Comparison of ENCODE assay signal across 14 cellular contexts in genomic region chr3:188157971-188158370, GRCh38. TPM values are rescaled to one million over a fixed set of nuclear protein-coding genes. Genes with fewer than 3 reads are reported as not detected.
DNase-seq lines count a peak whose midpoint lies in the region; ATAC-seq and TF ChIP-seq lines count a peak whose summit lies in the region.
"Had no signal": no experiment of that assay in that cellular context is flagged by ENCODE, and none has a peak within 500 bp of the region (broad histone marks: within the 10 kb centered on the region; RNA-seq: fewer than 3 reads in every experiment).

No MANE protein-coding gene starts in this region.

- peak overlapping the region in 2 of 3 donors; percentile 29 to 33 for H3K4me3 ChIP-seq in liver (ENCODE audit: low read depth in 1 of 3, low read length in 3 of 3)
- no peak overlapping the region for H3K4me3 ChIP-seq in stomach
- H3K4me3 ChIP-seq in H7 (ENCODE audit: insufficient read depth, low read depth, low read length), result no peak overlapping the region
- H3K4me3 ChIP-seq: GM12878 had no signal

- no peak for TF ChIP-seq POLR2A in stomach (IDR thresholded peaks at IDR 0.05)

- no peaks in the 10 kb centered on the region for H3K9me3 ChIP-seq in liver (ENCODE audit: control insufficient read depth in 4 of 4, low read length in 3 of 4)
- H3K9me3 ChIP-seq in stomach, result no peaks in the 10 kb centered on the region

- H3K27me3 ChIP-seq in liver (ENCODE audit: control insufficient read depth in 4 of 4, insufficient read depth in 4 of 4, low read length in 3 of 4) (no peaks in the 10 kb centered on the region), stomach (no peaks in the 10 kb centered on the region), H7 (ENCODE audit: control insufficient read depth, insufficient read depth, low read length) (no peaks in the 10 kb centered on the region)

- TF ChIP-seq EP300 in stomach (IDR thresholded peaks at IDR 0.05), result no peak

- H3K36me3 Mint-ChIP-seq in activated CD8-positive, alpha-beta T cell treated with anti-CD3 and anti-CD28 coated beads, Interleukin-2, amount 10 ng/mL, durations not matched to agents 7 days and 5 days (ENCODE audit: low read depth), result peaks cover 53% of the 10 kb centered on the region
- H3K36me3 Mint-ChIP-seq in activated CD8-positive, alpha-beta T cell treated with anti-CD3 and anti-CD28 coated beads for 36 hours (ENCODE audit: low read depth), result peaks cover 9% of the 10 kb centered on the region
- H3K36me3 Mint-ChIP-seq in activated CD4-positive, alpha-beta memory T cell treated with anti-CD3 and anti-CD28 coated beads, Interleukin-2, amount 10 ng/mL, durations not matched to agents 7 days and 5 days (ENCODE audit: low read depth), result peaks cover 58% of the 10 kb centered on the region

- H3K4me3 Mint-ChIP-seq in activated CD8-positive, alpha-beta T cell treated with anti-CD3 and anti-CD28 coated beads, Interleukin-2, amount 10 ng/mL, durations not matched to agents 7 days and 5 days, result no peak overlapping the region
- no peak overlapping the region for H3K4me3 Mint-ChIP-seq in activated CD8-positive, alpha-beta T cell treated with anti-CD3 and anti-CD28 coated beads for 36 hours
- H3K4me3 Mint-ChIP-seq in activated CD4-positive, alpha-beta memory T cell treated with anti-CD3 and anti-CD28 coated beads, Interleukin-2, amount 10 ng/mL, durations not matched to agents 7 days and 5 days, result no peak overlapping the region

- H3K4me1 Mint-ChIP-seq in activated CD8-positive, alpha-beta T cell treated with anti-CD3 and anti-CD28 coated beads, Interleukin-2, amount 10 ng/mL, durations not matched to agents 7 days and 5 days (ENCODE audit: low read depth), result peaks cover 68% of the 10 kb centered on the region
- H3K4me1 Mint-ChIP-seq in activated CD8-positive, alpha-beta T cell treated with anti-CD3 and anti-CD28 coated beads for 36 hours (ENCODE audit: low read depth), result peaks cover 56% of the 10 kb centered on the region
- H3K4me1 Mint-ChIP-seq in activated CD4-positive, alpha-beta memory T cell treated with anti-CD3 and anti-CD28 coated beads, Interleukin-2, amount 10 ng/mL, durations not matched to agents 7 days and 5 days, result peaks cover 77% of the 10 kb centered on the region

- CTCF ChIA-PET in activated CD8-positive, alpha-beta T cell treated with anti-CD3 and anti-CD28 coated beads, Interleukin-2, amount 10 ng/mL, durations not matched to agents 7 days and 5 days (lab: Charles Lee), result interaction anchor here (2.6 kb wide), 1 partner anchor 417 kb away, joined by 11 read pairs; no protein-coding TSS in a partner anchor
- CTCF ChIA-PET in activated CD8-positive, alpha-beta T cell treated with anti-CD3 and anti-CD28 coated beads for 36 hours (lab: Charles Lee), result interaction anchor here (1.7 to 4.3 kb wide), 2 partner anchors 10 to 418 kb away, joined by 4 to 23 read pairs; no protein-coding TSS in a partner anchor
- CTCF ChIA-PET in activated CD4-positive, alpha-beta memory T cell treated with anti-CD3 and anti-CD28 coated beads, Interleukin-2, amount 10 ng/mL, durations not matched to agents 7 days and 5 days (lab: Charles Lee), result interaction anchor here (1.0 to 2.2 kb wide), 3 partner anchors 9 to 418 kb away, joined by 3 to 13 read pairs (median 4); no protein-coding TSS in a partner anchor

- POLR2A ChIA-PET in activated CD8-positive, alpha-beta T cell treated with anti-CD3 and anti-CD28 coated beads, Interleukin-2, amount 10 ng/mL, durations not matched to agents 7 days and 5 days (lab: Charles Lee), result interaction anchor here (0.6 to 1.2 kb wide), 2 partner anchors 411 to 412 kb away, joined by 3 read pairs; no protein-coding TSS in a partner anchor
- POLR2A ChIA-PET in activated CD8-positive, alpha-beta T cell treated with anti-CD3 and anti-CD28 coated beads for 36 hours (lab: Charles Lee), result interaction anchor here (0.8 to 2.1 kb wide), 3 partner anchors 13 to 415 kb away, joined by 3 to 9 read pairs (median 3); partner anchors contain the start of gene BCL6
- POLR2A ChIA-PET in activated CD4-positive, alpha-beta memory T cell treated with anti-CD3 and anti-CD28 coated beads, Interleukin-2, amount 10 ng/mL, durations not matched to agents 7 days and 5 days (lab: Charles Lee), result interaction anchor here (1.0 to 1.9 kb wide), 3 partner anchors 183 to 413 kb away, joined by 3 to 11 read pairs (median 3); partner anchors contain the start of gene BCL6

- peak overlapping the region; percentile 0 for H3K27ac Mint-ChIP-seq in activated CD8-positive, alpha-beta T cell treated with anti-CD3 and anti-CD28 coated beads, Interleukin-2, amount 10 ng/mL, durations not matched to agents 7 days and 5 days
- no peak overlapping the region for H3K27ac Mint-ChIP-seq in activated CD8-positive, alpha-beta T cell treated with anti-CD3 and anti-CD28 coated beads for 36 hours
- peak overlapping the region; percentile 40 for H3K27ac Mint-ChIP-seq in activated CD4-positive, alpha-beta memory T cell treated with anti-CD3 and anti-CD28 coated beads, Interleukin-2, amount 10 ng/mL, durations not matched to agents 7 days and 5 days

- DNase-seq in activated CD8-positive, alpha-beta T cell treated with anti-CD3 and anti-CD28 coated beads, Interleukin-2, amount 10 ng/mL, durations not matched to agents 7 days and 5 days, result no peak
- DNase-seq in activated CD8-positive, alpha-beta T cell treated with anti-CD3 and anti-CD28 coated beads for 36 hours, result no peak
- DNase-seq in activated CD4-positive, alpha-beta memory T cell treated with anti-CD3 and anti-CD28 coated beads, Interleukin-2, amount 10 ng/mL, durations not matched to agents 7 days and 5 days, result no peak
- no peak for DNase-seq in stomach
- no peak for DNase-seq in H7
- DNase-seq: ACHN; activated CD4-positive, alpha-beta T cell treated with anti-CD3 and anti-CD28 coated beads, Interleukin-2, amount 50 U/mL, for 4 hours; activated naive CD4-positive, alpha-beta T cell treated with Interleukin-2 at 50 U/mL for 16 hours; cerebellar nuclear complex had no signal

- no peak for TF ChIP-seq CTCF in activated CD8-positive, alpha-beta T cell treated with anti-CD3 and anti-CD28 coated beads for 36 hours (IDR thresholded peaks at IDR 0.05)
- TF ChIP-seq CTCF in liver (IDR thresholded peaks at IDR 0.05; ENCODE audit: low read depth, low read length, missing input control) (no peak), stomach (IDR thresholded peaks at IDR 0.05) (no peak)

- intact Hi-C loops in activated CD8-positive, alpha-beta T cell treated with anti-CD3 and anti-CD28 coated beads for 36 hours (cut with micrococcal nuclease), result loop anchor here (5.0 to 10.0 kb wide), 2 partner anchors 233 to 416 kb away; no protein-coding TSS in a partner anchor
- intact Hi-C loops in stomach (cut with DNase I; ENCODE audit: low total_unique reads), result no loop called here

- no peaks in the 10 kb centered on the region for H3K27me3 Mint-ChIP-seq in activated CD8-positive, alpha-beta T cell treated with anti-CD3 and anti-CD28 coated beads, Interleukin-2, amount 10 ng/mL, durations not matched to agents 7 days and 5 days (ENCODE audit: low read depth)
- no peaks in the 10 kb centered on the region for H3K27me3 Mint-ChIP-seq in activated CD8-positive, alpha-beta T cell treated with anti-CD3 and anti-CD28 coated beads for 36 hours
- no peaks in the 10 kb centered on the region for H3K27me3 Mint-ChIP-seq in activated CD4-positive, alpha-beta memory T cell treated with anti-CD3 and anti-CD28 coated beads, Interleukin-2, amount 10 ng/mL, durations not matched to agents 7 days and 5 days

- H3K36me3 ChIP-seq in liver (ENCODE audit: control insufficient read depth in 4 of 4, insufficient read depth in 3 of 4, low read depth in 1 of 4, low read length in 3 of 4) (no peaks in the 10 kb centered on the region), stomach (no peaks in the 10 kb centered on the region), H7 (replicated peaks; ENCODE audit: control insufficient read depth, insufficient read depth, low read length) (no peaks in the 10 kb centered on the region)

- no peaks in the 10 kb centered on the region for H3K9me3 Mint-ChIP-seq in activated CD8-positive, alpha-beta T cell treated with anti-CD3 and anti-CD28 coated beads, Interleukin-2, amount 10 ng/mL, durations not matched to agents 7 days and 5 days (ENCODE audit: insufficient read depth)
- H3K9me3 Mint-ChIP-seq in activated CD8-positive, alpha-beta T cell treated with anti-CD3 and anti-CD28 coated beads for 36 hours, result no peaks in the 10 kb centered on the region
- no peaks in the 10 kb centered on the region for H3K9me3 Mint-ChIP-seq in activated CD4-positive, alpha-beta memory T cell treated with anti-CD3 and anti-CD28 coated beads, Interleukin-2, amount 10 ng/mL, durations not matched to agents 7 days and 5 days

- H3K27ac ChIP-seq in liver (ENCODE audit: low read depth in 1 of 2, low read length in 2 of 2) (peak overlapping the region; percentile 76 to 77), stomach (peak overlapping the region; percentile 9 to 98 (median 96))

- peaks cover 15 to 67% (median 53%) of the 10 kb centered on the region in 4 donors for H3K4me1 ChIP-seq in liver (ENCODE audit: control insufficient read depth in 4 of 4, insufficient read depth in 4 of 4, low read length in 3 of 4)
- peaks cover 44 to 84% (median 70%) of the 10 kb centered on the region in 4 donors for H3K4me1 ChIP-seq in stomach

- WGBS in liver, result 31% methylated on average over 5 of the region's 5 CpGs
- WGBS in stomach, 5 donors, result 35 to 51% (median 38%) methylated on average over 5 of the region's 5 CpGs

- ATAC-seq in activated CD8-positive, alpha-beta T cell treated with anti-CD3 and anti-CD28 coated beads, Interleukin-2, amount 10 ng/mL, durations not matched to agents 7 days and 5 days, result no peak
- ATAC-seq in activated CD8-positive, alpha-beta T cell treated with anti-CD3 and anti-CD28 coated beads for 36 hours, result no peak
- ATAC-seq in HG03432 (IDR thresholded peaks at IDR 0.05; ENCODE audit: unreplicated experiment), result no peak
- ATAC-seq in HG02610 (IDR thresholded peaks at IDR 0.05; ENCODE audit: unreplicated experiment), result no peak
- ATAC-seq: esophagus mucosa, GM12878 had no signal

- peak; percentile 37 to 64 for TF ChIP-seq RAD21 in liver (IDR thresholded peaks at IDR 0.05)

- peak overlapping the region in 1 of 2 donors; percentile 65 for H3K9ac ChIP-seq in liver (ENCODE audit: low read depth in 1 of 2, low read length in 2 of 2)

TF ChIP-seq in liver, 16 proteins besides CTCF, POLR2A, EP300 and RAD21 (continues in another document):
- TF ChIP-seq YY1 (IDR thresholded peaks at IDR 0.05), result peak; percentile 47
- no peak for TF ChIP-seq EGR1 (IDR thresholded peaks at IDR 0.05; ENCODE audit: low read depth in 2 of 2)

RNA-seq across cellular contexts. Expression of gene LPP, which starts 4.0 kb away (rescaled TPM):
- total RNA-seq in activated CD8-positive, alpha-beta T cell treated with anti-CD3 and anti-CD28 coated beads, Interleukin-2, amount 10 ng/mL, durations not matched to agents 7 days and 5 days, result 10 to 100 TPM; 51.3 to 58.9 TPM
- 10 to 100 TPM; 16.4 to 22.6 TPM for total RNA-seq in activated CD8-positive, alpha-beta T cell treated with anti-CD3 and anti-CD28 coated beads for 36 hours
- 10 to 100 TPM; 51.4 to 52.4 TPM for total RNA-seq in activated CD4-positive, alpha-beta memory T cell treated with anti-CD3 and anti-CD28 coated beads, Interleukin-2, amount 10 ng/mL, durations not matched to agents 7 days and 5 days
- total RNA-seq in liver (10 to 100 TPM; 22.7 to 53.7 TPM), stomach (100 to 1,000 TPM; 185 to 885 (median 487) TPM)
- polyA plus RNA-seq in liver (10 to 100 TPM in 1 of 2 donors, 1 to 10 TPM in 1; 3.3 to 33.6 TPM), stomach (10 to 100 TPM in 1 of 3 donors, 1 to 10 TPM in 2; 8.0 to 14.6 (median 8.9) TPM)
- 14.5 and 18.8 TPM in 2 replicates for total RNA-seq in H7 (2014; rRNA removed; shearing (Covaris generic))

Comparison
In these comparisons a context has a peak if more than half of its experiments do, and no peak if none do; other contexts are left out.
1. H3K4me3 ChIP-seq: peak in liver (2 of 3); none in stomach (0 of 4) and H7 (single experiment).